ENCODE assay signal across 8 cellular contexts in the genomic region with DNA sequence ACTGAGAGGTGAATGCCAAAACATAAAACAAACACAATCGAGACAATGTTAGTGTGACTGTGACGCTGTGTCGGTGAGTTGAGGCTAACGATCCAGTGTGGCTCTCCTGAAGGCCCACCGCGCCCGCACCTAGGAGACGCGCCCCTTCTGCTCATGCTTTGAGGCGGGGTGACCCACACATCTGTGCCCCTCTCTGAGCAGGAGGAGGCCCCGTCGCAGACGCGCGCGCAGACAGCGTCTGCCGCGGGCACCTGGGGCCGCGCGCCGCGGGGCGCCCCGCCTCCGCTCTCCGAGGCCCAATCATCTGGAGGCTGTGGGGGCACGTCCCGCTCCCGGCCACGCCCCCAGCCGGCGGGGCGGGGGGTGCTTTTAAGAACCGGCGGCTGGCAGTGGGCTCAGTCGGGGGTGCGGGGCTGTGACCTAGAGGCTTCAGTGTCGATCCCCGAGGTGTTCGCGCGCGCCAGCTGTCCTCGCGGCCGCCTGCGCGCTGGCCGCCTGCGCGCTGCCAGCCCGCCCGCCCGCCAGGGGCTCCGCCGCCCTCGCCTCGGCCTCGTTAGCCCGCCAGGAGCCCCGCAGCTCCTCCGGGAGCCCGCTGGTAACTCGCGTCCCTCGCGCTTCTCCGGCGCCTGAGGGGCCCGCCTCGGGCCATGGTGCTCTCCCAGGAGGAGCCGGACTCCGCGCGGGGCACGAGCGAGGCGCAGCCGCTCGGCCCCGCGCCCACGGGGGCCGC. TPM values are rescaled to one million over a fixed set of nuclear protein-coding genes. Genes with fewer than 3 reads are reported as not detected.
DNase-seq lines count a peak whose midpoint lies in the region; ATAC-seq and TF ChIP-seq lines count a peak whose summit lies in the region.

A gene with protein sequence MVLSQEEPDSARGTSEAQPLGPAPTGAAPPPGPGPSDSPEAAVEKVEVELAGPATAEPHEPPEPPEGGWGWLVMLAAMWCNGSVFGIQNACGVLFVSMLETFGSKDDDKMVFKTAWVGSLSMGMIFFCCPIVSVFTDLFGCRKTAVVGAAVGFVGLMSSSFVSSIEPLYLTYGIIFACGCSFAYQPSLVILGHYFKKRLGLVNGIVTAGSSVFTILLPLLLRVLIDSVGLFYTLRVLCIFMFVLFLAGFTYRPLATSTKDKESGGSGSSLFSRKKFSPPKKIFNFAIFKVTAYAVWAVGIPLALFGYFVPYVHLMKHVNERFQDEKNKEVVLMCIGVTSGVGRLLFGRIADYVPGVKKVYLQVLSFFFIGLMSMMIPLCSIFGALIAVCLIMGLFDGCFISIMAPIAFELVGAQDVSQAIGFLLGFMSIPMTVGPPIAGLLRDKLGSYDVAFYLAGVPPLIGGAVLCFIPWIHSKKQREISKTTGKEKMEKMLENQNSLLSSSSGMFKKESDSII (plus strand): TSS at position 398 of the 730 bp plus-strand sequence. CDS start 250 bp downstream, at position 648.

- H3F3A ChIP-seq in PC-3 (ENCODE audit: low read length, unreplicated experiment) (no peaks in the 10 kb centered on the region), neural progenitor cell (ENCODE audit: low read depth) (peaks cover 5% of the 10 kb centered on the region)

- no peaks in the 10 kb centered on the region for H3K9me2 ChIP-seq in PC-3 (replicated peaks; ENCODE audit: low read length)

- no peak within 1 kb of the TSS for H3K27ac ChIP-seq in PC-3 (ENCODE audit: low read length)
- H3K27ac ChIP-seq in neural progenitor cell, result no peak within 1 kb of the TSS
- no peak within 1 kb of the TSS for H3K27ac ChIP-seq in subcutaneous abdominal adipose tissue (ENCODE audit: low read depth, low read length)

- H3K36me3 Mint-ChIP-seq in neural progenitor cell, result no peaks in the 10 kb centered on the region

- H3K27me3 ChIP-seq in PC-3 (ENCODE audit: low read length), result peaks cover 8% of the 10 kb centered on the region; the same call in 1 of the 2 replicates
- peaks cover 52% of the 10 kb centered on the region for H3K27me3 ChIP-seq in neural progenitor cell
- H3K27me3 ChIP-seq in subcutaneous abdominal adipose tissue (ENCODE audit: control insufficient read depth in 5 of 5, insufficient read depth in 4 of 5, low read length in 5 of 5), result peaks cover 9 to 22% (median 16%) of the 10 kb centered on the region in 5 donors

- intact Hi-C loops in PC-3 (cut with micrococcal nuclease), result no loop called here

- H2AFZ ChIP-seq in PC-3 (ENCODE audit: low read length) (peak within 1 kb of the TSS; percentile 96), neural progenitor cell (replicated peaks) (peak within 1 kb of the TSS; percentile 87)

- peak within 1 kb of the TSS; percentile 12 for H3K27ac Mint-ChIP-seq in neural progenitor cell

- peaks cover 3% of the 10 kb centered on the region for H3K9me3 Mint-ChIP-seq in neural progenitor cell

- H3K36me3 ChIP-seq in PC-3 (ENCODE audit: low read depth, low read length) (no peaks in the 10 kb centered on the region), neural progenitor cell (no peaks in the 10 kb centered on the region), subcutaneous abdominal adipose tissue (ENCODE audit: control insufficient read depth in 5 of 5, insufficient read depth in 5 of 5, low read length in 5 of 5) (no peaks in the 10 kb centered on the region)

- DNase-seq in D341Med (ENCODE audit: low spot score) (peak; percentile 97), HT1080 (ENCODE audit: low read depth) (peak; percentile 73), PC-3 (peak; percentile 49), fibroblast of pulmonary artery (ENCODE audit: low read depth) (peak; percentile 4), neural progenitor cell (ENCODE audit: low spot score) (peak; percentile 89)
- DNase-seq in activated T-cell treated with anti-CD3 and anti-CD28 coated beads, Interleukin-2, amount 50 U/mL, for 48 hours, result peak; percentile 81 to 86

- H3K9ac ChIP-seq in PC-3 (ENCODE audit: low read length) (peak within 1 kb of the TSS; percentile 22; the same call in 1 of the 2 replicates), neural progenitor cell (no peak within 1 kb of the TSS), subcutaneous abdominal adipose tissue (ENCODE audit: low read length in 5 of 5) (peak within 1 kb of the TSS in 3 of 5 donors; percentile 28 to 62 (median 35))

- H3K27me3 Mint-ChIP-seq in neural progenitor cell (ENCODE audit: insufficient read depth, low read depth), result peaks cover 22% of the 10 kb centered on the region

- CTCF ChIA-PET in PC-3 (lab: Charles Lee), result no interaction called here

- POLR2A ChIA-PET in PC-3 (lab: Charles Lee; ENCODE audit: unreplicated experiment), result no interaction called here

- H3K4me2 ChIP-seq in PC-3 (ENCODE audit: low read length) (peak within 1 kb of the TSS; percentile 97), neural progenitor cell (peak within 1 kb of the TSS; percentile 98)

- H3K79me2 ChIP-seq in PC-3 (ENCODE audit: low read length), result no peaks in the 10 kb centered on the region
- H3K79me2 ChIP-seq in neural progenitor cell (ENCODE audit: low read depth), result no peaks in the 10 kb centered on the region

- H3K4me1 ChIP-seq in PC-3 (ENCODE audit: insufficient read depth, low read length) (peaks cover 6% of the 10 kb centered on the region), neural progenitor cell (peaks cover 10% of the 10 kb centered on the region), subcutaneous abdominal adipose tissue (ENCODE audit: control insufficient read depth in 5 of 5, insufficient read depth in 5 of 5, low read length in 5 of 5) (peaks cover 0 to 22% (median 15%) of the 10 kb centered on the region in 5 donors)

- no peaks in the 10 kb centered on the region for H3K9me3 ChIP-seq in PC-3 (ENCODE audit: low read length)
- H3K9me3 ChIP-seq in neural progenitor cell (ENCODE audit: low read depth), result no peaks in the 10 kb centered on the region
- H3K9me3 ChIP-seq in subcutaneous abdominal adipose tissue (ENCODE audit: control insufficient read depth in 5 of 5, low read length in 5 of 5), result no peaks in the 10 kb centered on the region

- H3K4me3 Mint-ChIP-seq in neural progenitor cell, result peak within 1 kb of the TSS; percentile 92

- H4K20me1 ChIP-seq in PC-3 (ENCODE audit: low read length) (no peaks in the 10 kb centered on the region), neural progenitor cell (ENCODE audit: low read depth) (no peaks in the 10 kb centered on the region)

- ATAC-seq in GM21360 (IDR thresholded peaks at IDR 0.05; ENCODE audit: unreplicated experiment), result peak; percentile 85
- peak; percentile 78 for ATAC-seq in PC-3

- H3K4me3 ChIP-seq in PC-3 (ENCODE audit: low read length) (peak within 1 kb of the TSS; percentile 75), fibroblast of pulmonary artery (replicated peaks; ENCODE audit: low read depth, low read length) (peak within 1 kb of the TSS; percentile 43), neural progenitor cell (peak within 1 kb of the TSS; percentile 76), subcutaneous abdominal adipose tissue (ENCODE audit: low read depth in 1 of 5, low read length in 5 of 5) (peak within 1 kb of the TSS; percentile 61 to 73 (median 70))

- TF ChIP-seq CTCF in PC-3 (conservative IDR thresholded peaks at IDR 0.05; ENCODE audit: low read depth, low read length) (no peak), fibroblast of pulmonary artery (IDR thresholded peaks at IDR 0.05; ENCODE audit: low read length, missing control alignments) (no peak), neural progenitor cell (IDR thresholded peaks at IDR 0.05) (no peak)

- H3K4me1 Mint-ChIP-seq in neural progenitor cell, result peaks cover 18% of the 10 kb centered on the region

- BruUV-seq in PC-3 (replicated peaks; lab: Mats Ljungman, UMichigan), result no TSS peak

RNA-seq across cellular contexts. Expression of the gene that starts here (rescaled TPM):
- total RNA-seq in HT1080 (2014; rRNA removed; shearing (Covaris generic)), result 5.2 TPM in 2 replicates
- 2.4 and 4.5 TPM in 2 replicates for polyA plus RNA-seq in HT1080 (2015; cell fraction: cytosol; rRNA removed)
- 2.1 and 4.0 TPM in 2 replicates for polyA plus RNA-seq in HT1080 (2015; cell fraction: nucleus; rRNA removed)
- total RNA-seq in PC-3 (2014; rRNA removed) (0.69 and 2.9 TPM in 2 replicates), neural progenitor cell (ENCODE audit: low replicate concordance) (4.3 and 4.8 TPM in 2 replicates)

Comparison
In these comparisons a context has a peak if more than half of its experiments do, and no peak if none do; other contexts are left out.
1. DNase-seq: peak in every context shown above with its lines; median percentile 97 in D341Med; 89 in neural progenitor cell; 84 in activated T-cell treated with anti-CD3 and anti-CD28 coated beads, Interleukin-2, amount 50 U/mL, for 48 hours; 73 in HT1080; 49 in PC-3; 4 in fibroblast of pulmonary artery.